ENCODE assay signal across 14 cellular contexts in the genomic region with DNA sequence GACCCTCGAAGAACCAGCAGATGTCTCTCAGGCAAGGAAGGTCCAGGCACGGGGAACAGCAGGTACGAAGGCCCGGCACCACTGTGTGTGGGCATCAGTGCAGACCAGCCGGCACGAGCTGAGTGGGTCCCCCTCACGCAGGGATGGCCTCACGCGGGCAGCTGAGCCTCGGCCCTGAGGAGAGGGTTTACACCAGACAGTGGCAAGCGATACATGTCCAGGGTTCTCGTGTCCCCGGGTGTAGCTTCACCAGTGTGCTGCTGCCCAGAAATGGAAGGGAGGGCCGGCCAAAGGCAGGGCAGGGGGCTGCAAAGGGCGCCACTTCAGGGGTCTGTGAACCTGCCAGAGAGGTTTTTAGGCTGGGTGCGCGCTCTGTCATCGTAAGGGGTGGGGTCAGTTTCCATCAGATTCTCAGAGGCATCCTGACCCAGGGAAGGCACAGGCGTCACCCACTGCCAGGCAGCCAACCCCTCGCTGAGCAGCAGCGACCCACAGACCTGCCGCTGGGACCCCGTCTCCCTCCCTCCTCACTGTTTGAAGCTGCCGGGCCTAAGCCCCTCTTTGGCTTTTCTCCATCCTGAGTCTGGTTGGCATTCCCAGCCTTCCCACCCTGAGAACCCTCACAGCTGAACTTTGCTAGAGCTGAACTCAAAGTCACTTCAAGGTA.
DNase-seq lines count a peak whose midpoint lies in the region; ATAC-seq and TF ChIP-seq lines count a peak whose summit lies in the region.
"Had no signal": no experiment of that assay in that cellular context is flagged by ENCODE, and none has a peak within 500 bp of the region (broad histone marks: within the 10 kb centered on the region; RNA-seq: fewer than 3 reads in every experiment).

No MANE protein-coding gene starts in this region.

- H3K27me3 ChIP-seq in BE2C (no peaks in the 10 kb centered on the region), H7 (ENCODE audit: control insufficient read depth, insufficient read depth, low read length) (no peaks in the 10 kb centered on the region), stomach (peaks cover 0 to 100% (median 36%) of the 10 kb centered on the region in 3 donors), aorta (ENCODE audit: control insufficient read depth in 1 of 2, insufficient read depth in 2 of 2, low read length in 1 of 2) (no peaks in the 10 kb centered on the region), esophagus muscularis mucosa (peaks cover 0 to 97% (median 13%) of the 10 kb centered on the region in 4 donors)
- H3K27me3 ChIP-seq: MG63 had no signal

- H3K9me3 ChIP-seq in BE2C (no peaks in the 10 kb centered on the region), stomach (peaks cover 0 to 15% (median 14%) of the 10 kb centered on the region in 4 donors), aorta (ENCODE audit: control insufficient read depth, low read length) (peaks cover 6% of the 10 kb centered on the region), esophagus muscularis mucosa (peaks cover 0 to 7% (median 2%) of the 10 kb centered on the region in 4 donors)
- H3K9me3 ChIP-seq: MG63 had no signal

- no peak overlapping the region for H3K4me3 ChIP-seq in BE2C (ENCODE audit: low read depth, low read length)
- no peak overlapping the region for H3K4me3 ChIP-seq in H7 (ENCODE audit: insufficient read depth, low read depth, low read length)
- no peak overlapping the region for H3K4me3 ChIP-seq in stomach
- H3K4me3 ChIP-seq in aorta (ENCODE audit: low read length in 2 of 2), result no peak overlapping the region
- H3K4me3 ChIP-seq in esophagus muscularis mucosa, result no peak overlapping the region
- H3K4me3 ChIP-seq: MG63 had no signal

- no peaks in the 10 kb centered on the region for H3K36me3 ChIP-seq in BE2C
- no peaks in the 10 kb centered on the region for H3K36me3 ChIP-seq in H7 (replicated peaks; ENCODE audit: control insufficient read depth, insufficient read depth, low read length)
- no peaks in the 10 kb centered on the region for H3K36me3 ChIP-seq in stomach
- no peaks in the 10 kb centered on the region for H3K36me3 ChIP-seq in aorta (ENCODE audit: control insufficient read depth in 1 of 2, insufficient read depth in 2 of 2, low read length in 1 of 2)
- H3K36me3 ChIP-seq in esophagus muscularis mucosa, result no peaks in the 10 kb centered on the region
- H3K36me3 ChIP-seq: MG63 had no signal

- ATAC-seq in left lobe of liver (no peak), aorta (ENCODE audit: low FRiP score) (no peak), GM19324 (IDR thresholded peaks at IDR 0.05; ENCODE audit: low FRiP score, unreplicated experiment) (no peak)

- no peak for TF ChIP-seq POLR2A in stomach (IDR thresholded peaks at IDR 0.05)
- no peak for TF ChIP-seq POLR2A in esophagus muscularis mucosa (IDR thresholded peaks at IDR 0.05; ENCODE audit: low read depth)

- WGBS in stomach, 5 donors, result 78 to 85% (median 82%) methylated on average over 17 to 24 of the region's 24 CpGs
- WGBS in aorta, 2 donors, result 78 to 82% methylated on average over 24 of the region's 24 CpGs
- 82% methylated on average over 22 of the region's 24 CpGs for WGBS in esophagus muscularis mucosa

- H3K27ac ChIP-seq in stomach (no peak overlapping the region), aorta (ENCODE audit: low read depth in 1 of 2, low read length in 2 of 2) (no peak overlapping the region), esophagus muscularis mucosa (replicated peaks in 1 of 4) (no peak overlapping the region)

- peak; percentile 5 for DNase-seq in BE2C
- peak; percentile 48 for DNase-seq in H7
- DNase-seq in left lobe of liver (ENCODE audit: low spot score), result peak; percentile 30
- DNase-seq in stomach, result peak; percentile 20
- DNase-seq in aorta, result no peak
- no peak for DNase-seq in esophagus muscularis mucosa (ENCODE audit: extremely low spot score)
- DNase-seq: CD4-positive, CD25-positive, alpha-beta regulatory T cell; EL; Karpas-422; MG63; NCI-H1092 treated with DMSO at 0.1 percent for 48 hours; NCI-H2227 treated with DMSO at 0.1 percent for 48 hours; NCI-H524 had no signal

- H3K4me1 ChIP-seq in BE2C (peaks cover 5% of the 10 kb centered on the region), stomach (no peaks in the 10 kb centered on the region), aorta (ENCODE audit: control insufficient read depth in 1 of 2, insufficient read depth in 2 of 2, low read length in 2 of 2) (no peaks in the 10 kb centered on the region), esophagus muscularis mucosa (peaks cover 0 to 11% (median 8%) of the 10 kb centered on the region in 4 donors)

- no peak for TF ChIP-seq EP300 in stomach (IDR thresholded peaks at IDR 0.05)
- no peak for TF ChIP-seq EP300 in esophagus muscularis mucosa (IDR thresholded peaks at IDR 0.05)

- intact Hi-C loops in stomach (cut with DNase I; ENCODE audit: low total_unique reads), result no loop called here
- intact Hi-C loops in aorta (cut with DNase I), result no loop called here
- intact Hi-C loops in esophagus muscularis mucosa (cut with DNase I), result no loop called here

- TF ChIP-seq CTCF in BE2C (IDR thresholded peaks at IDR 0.05; ENCODE audit: low read depth, low read length), result no peak
- TF ChIP-seq CTCF in stomach (IDR thresholded peaks at IDR 0.05), result no peak
- no peak for TF ChIP-seq CTCF in esophagus muscularis mucosa (IDR thresholded peaks at IDR 0.05)

Comparison
In these comparisons a context has a peak if more than half of its experiments do, and no peak if none do; other contexts are left out.
1. DNase-seq: peak in BE2C (single experiment), H7 (single experiment), left lobe of liver (single experiment) and stomach (single experiment); none in aorta (0 of 2) and esophagus muscularis mucosa (single experiment).